21 cellular contexts compared by ENCODE assay signal in genomic region chr7:106239406-106239805, GRCh38. TPM values are rescaled to one million over a fixed set of nuclear protein-coding genes. Genes with fewer than 3 reads are reported as not detected.
DNase-seq lines count a peak whose midpoint lies in the region; ATAC-seq and TF ChIP-seq lines count a peak whose summit lies in the region.
"Had no signal": no experiment of that assay in that cellular context is flagged by ENCODE, and none has a peak within 500 bp of the region (broad histone marks: within the 10 kb centered on the region; RNA-seq: fewer than 3 reads in every experiment).

No MANE protein-coding gene starts in this region.

- no TSS peak for BruUV-seq in Panc1 (replicated peaks; lab: Mats Ljungman, UMichigan)

- H3K4me1 ChIP-seq in Panc1 (ENCODE audit: control insufficient read depth, insufficient read depth, low read length), result peaks cover 11% of the 10 kb centered on the region
- H3K4me1 ChIP-seq in prostate gland (replicated peaks), result peaks cover 4% of the 10 kb centered on the region
- no peaks in the 10 kb centered on the region for H3K4me1 ChIP-seq in SJCRH30
- H3K4me1 ChIP-seq: testis had no signal

- no peak overlapping the region for H3K4me3 ChIP-seq in Panc1 (ENCODE audit: low read depth in 2 of 2, low read length in 2 of 2)
- no peak overlapping the region for H3K4me3 ChIP-seq in prostate gland
- H3K4me3 ChIP-seq in SJCRH30, result no peak overlapping the region
- H3K4me3 ChIP-seq: K562, SJSA1, testis had no signal

- WGBS in prostate gland, result 34% methylated on average over 3 of the region's 3 CpGs

- H3K36me3 Mint-ChIP-seq in activated naive CD8-positive, alpha-beta T cell treated with anti-CD3 and anti-CD28 coated beads for 36 hours, result peaks cover 4% of the 10 kb centered on the region
- H3K36me3 Mint-ChIP-seq: activated naive CD4-positive, alpha-beta T cell treated with anti-CD3 and anti-CD28 coated beads, Interleukin-2, amount 50 U/mL, for 72 hours; stimulated activated effector memory CD8-positive, alpha-beta T cell treated with anti-CD3 and anti-CD28 coated beads, Interleukin-12 subunit alpha, Interleukin-12 subunit beta, amount 100 ng/mL, for 72 hours had no signal

- TF ChIP-seq CTCF in Panc1 (IDR thresholded peaks at IDR 0.05) (no peak), prostate gland (IDR thresholded peaks at IDR 0.05) (no peak)

- ATAC-seq in Panc1 (peak; percentile 85), GM18907 (IDR thresholded peaks at IDR 0.05; ENCODE audit: unreplicated experiment) (no peak)
- ATAC-seq: activated naive CD4-positive, alpha-beta T cell treated with anti-CD3 and anti-CD28 coated beads, Interleukin-2, amount 50 U/mL, for 72 hours; activated T-helper 17 cell treated with anti-CD3 and anti-CD28 coated beads, Interleukin-2, amount 50 U/mL, for 72 hours; K562; stimulated activated effector memory CD8-positive, alpha-beta T cell treated with anti-CD3 and anti-CD28 coated beads, Interleukin-12 subunit alpha, Interleukin-12 subunit beta, amount 100 ng/mL, for 72 hours; T-helper 17 cell had no signal

- H3K27ac ChIP-seq in Panc1 (ENCODE audit: low read length) (0 out of 2 replicates have a peak overlapping the region, but pooled peaks have one; percentile 1), prostate gland (peak overlapping the region; percentile 52), SJCRH30 (no peak overlapping the region)
- H3K27ac ChIP-seq: SJSA1, testis had no signal

- H3K4me3 Mint-ChIP-seq in activated naive CD8-positive, alpha-beta T cell treated with anti-CD3 and anti-CD28 coated beads for 36 hours, result no peak overlapping the region
- H3K4me3 Mint-ChIP-seq: activated T-helper 17 cell treated with anti-CD3 and anti-CD28 coated beads, Interleukin-2, amount 50 U/mL, for 72 hours; CD4-positive, alpha-beta memory T cell; neural crest cell; stimulated activated effector memory CD8-positive, alpha-beta T cell treated with anti-CD3 and anti-CD28 coated beads, Interleukin-12 subunit alpha, Interleukin-12 subunit beta, amount 100 ng/mL, for 72 hours; T-helper 17 cell had no signal

- no peaks in the 10 kb centered on the region for H3K4me1 Mint-ChIP-seq in activated naive CD8-positive, alpha-beta T cell treated with anti-CD3 and anti-CD28 coated beads for 36 hours
- H3K4me1 Mint-ChIP-seq: activated T-helper 17 cell treated with anti-CD3 and anti-CD28 coated beads, Interleukin-2, amount 50 U/mL, for 72 hours; CD4-positive, alpha-beta memory T cell; neural crest cell; stimulated activated effector memory CD8-positive, alpha-beta T cell treated with anti-CD3 and anti-CD28 coated beads, Interleukin-12 subunit alpha, Interleukin-12 subunit beta, amount 100 ng/mL, for 72 hours; T-helper 17 cell had no signal

- H3K27ac Mint-ChIP-seq in activated naive CD8-positive, alpha-beta T cell treated with anti-CD3 and anti-CD28 coated beads for 36 hours, result no peak overlapping the region
- H3K27ac Mint-ChIP-seq: activated naive CD4-positive, alpha-beta T cell treated with anti-CD3 and anti-CD28 coated beads, Interleukin-2, amount 50 U/mL, for 72 hours; activated T-helper 17 cell treated with anti-CD3 and anti-CD28 coated beads, Interleukin-2, amount 50 U/mL, for 72 hours; CD4-positive, alpha-beta memory T cell; stimulated activated effector memory CD8-positive, alpha-beta T cell treated with anti-CD3 and anti-CD28 coated beads, Interleukin-12 subunit alpha, Interleukin-12 subunit beta, amount 100 ng/mL, for 72 hours; T-helper 17 cell had no signal

- intact Hi-C loops in Panc1 (cut with micrococcal nuclease; ENCODE audit: unreplicated experiment), result no loop called here
- intact Hi-C loops in prostate gland (cut with DNase I), result no loop called here

- H3K27me3 ChIP-seq in Panc1 (ENCODE audit: control insufficient read depth, insufficient read depth, low read length), result no peaks in the 10 kb centered on the region
- H3K27me3 ChIP-seq in prostate gland (replicated peaks; ENCODE audit: insufficient read depth), result no peaks in the 10 kb centered on the region
- no peaks in the 10 kb centered on the region for H3K27me3 ChIP-seq in SJCRH30
- H3K27me3 ChIP-seq: SJSA1, testis had no signal

- peak; percentile 19 for DNase-seq in H4 (ENCODE audit: low spot score)
- peak; percentile 22 for DNase-seq in Panc1 (ENCODE audit: low read depth, low spot score)
- peak; percentile 45 for DNase-seq in fibroblast of gingiva (ENCODE audit: low read depth)
- peak; percentile 82 for DNase-seq in prostate gland (ENCODE audit: low spot score)
- no peak for DNase-seq in SJCRH30
- no peak for DNase-seq in activated naive CD8-positive, alpha-beta T cell treated with anti-CD3 and anti-CD28 coated beads for 36 hours
- DNase-seq: activated CD8-positive, alpha-beta memory T cell treated with anti-CD3 and anti-CD28 coated beads, Interleukin-2, amount 50 U/mL, for 4 hours; CD4-positive, alpha-beta memory T cell; effector CD8-positive, alpha-beta T cell; GDM1; NCI-H1694; stimulated activated CD4-positive, alpha-beta T cell treated with anti-CD3 and anti-CD28 coated beads, Interleukin-1b, Interleukin-23, amount 100 ng/mL, for 48 hours; T-helper 17 cell; testis had no signal

- no peak for TF ChIP-seq POLR2A in prostate gland (IDR thresholded peaks at IDR 0.05)

- in situ Hi-C loops in Panc1 (cut with HindIII; ENCODE audit: low pct_unique_long_range_greater_than_20kb, low sequenced_read_pairs), result no loop called here

- H3K9me3 ChIP-seq in Panc1 (ENCODE audit: control insufficient read depth, insufficient read depth, low read depth, low read length), result no peaks in the 10 kb centered on the region
- H3K9me3 ChIP-seq in prostate gland, result no peaks in the 10 kb centered on the region
- H3K9me3 ChIP-seq in SJCRH30 (replicated peaks), result no peaks in the 10 kb centered on the region; the same call in 1 of the 2 replicates
- H3K9me3 ChIP-seq: SJSA1, testis had no signal

- CTCF ChIA-PET in Panc1 (lab: Charles Lee), result no interaction called here

- H3K36me3 ChIP-seq in Panc1 (ENCODE audit: control insufficient read depth, insufficient read depth, low read length) (no peaks in the 10 kb centered on the region), prostate gland (no peaks in the 10 kb centered on the region), SJCRH30 (no peaks in the 10 kb centered on the region)

- peaks cover 7% of the 10 kb centered on the region for H3K27me3 Mint-ChIP-seq in activated naive CD8-positive, alpha-beta T cell treated with anti-CD3 and anti-CD28 coated beads for 36 hours
- H3K27me3 Mint-ChIP-seq: activated T-helper 17 cell treated with anti-CD3 and anti-CD28 coated beads, Interleukin-2, amount 50 U/mL, for 72 hours; CD4-positive, alpha-beta memory T cell had no signal

- POLR2A ChIA-PET in Panc1 (lab: Charles Lee), result no interaction called here

- H3K9me3 Mint-ChIP-seq in activated naive CD8-positive, alpha-beta T cell treated with anti-CD3 and anti-CD28 coated beads for 36 hours, result peaks cover 9% of the 10 kb centered on the region
- H3K9me3 Mint-ChIP-seq: activated T-helper 17 cell treated with anti-CD3 and anti-CD28 coated beads, Interleukin-2, amount 50 U/mL, for 72 hours had no signal

RNA-seq across cellular contexts. Expression of gene NAMPT, which starts 45.4 kb away (rescaled TPM):
- 153 and 193 TPM in 2 replicates for total RNA-seq in H4 (2014; rRNA removed; shearing (Covaris generic))
- total RNA-seq in Panc1 (2021; ENCODE audit: unreplicated experiment) (80.8 TPM), prostate gland (100 to 1,000 TPM; 108 to 284 TPM)
- 23.0 TPM for polyA plus RNA-seq in Panc1 (2012; ENCODE audit: insufficient read length)
- total RNA-seq in SJCRH30 (2014; rRNA removed; shearing (Covaris generic)), result 31.5 and 36.2 TPM in 2 replicates
- total RNA-seq in activated naive CD8-positive, alpha-beta T cell treated with anti-CD3 and anti-CD28 coated beads for 36 hours, result 100 to 1,000 TPM; 590 to 613 TPM

Comparison
In these comparisons a context has a peak if more than half of its experiments do, and no peak if none do; other contexts are left out.
1. DNase-seq: peak in H4 (single experiment), Panc1 (single experiment), fibroblast of gingiva (single experiment) and prostate gland (single experiment); none in SJCRH30 (0 of 2) and activated naive CD8-positive, alpha-beta T cell treated with anti-CD3 and anti-CD28 coated beads for 36 hours (single experiment).